ENCODE assay signal across 12 cellular contexts in the genomic region with DNA sequence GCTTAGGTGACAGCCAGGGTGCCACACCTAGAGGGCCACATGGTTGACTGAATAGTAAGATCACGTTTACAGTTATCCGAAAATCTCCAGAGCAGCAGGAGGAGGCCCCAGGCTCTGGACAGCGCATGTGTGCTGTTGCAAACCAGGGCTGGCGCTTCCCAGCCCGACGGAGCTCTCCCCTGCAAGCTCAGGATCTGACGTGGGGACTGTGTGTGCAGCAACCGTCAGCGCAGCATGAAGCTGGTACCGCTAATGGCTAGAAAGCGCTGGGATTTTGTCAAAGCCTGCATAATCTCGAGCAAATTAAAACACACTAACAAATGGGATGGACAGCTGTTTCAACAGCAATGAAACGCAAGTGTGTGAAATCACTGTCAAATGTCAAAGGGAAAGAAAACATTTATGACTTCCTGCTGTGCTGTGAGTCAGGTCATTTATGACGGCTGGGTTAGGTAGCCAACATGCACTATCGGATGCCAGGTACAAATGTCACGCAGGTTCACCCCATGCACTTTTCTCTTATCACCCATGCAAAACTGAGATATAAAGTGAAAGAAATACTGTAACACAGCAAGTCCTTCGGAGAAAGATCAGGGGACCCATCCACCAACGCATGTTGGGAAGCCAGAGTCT. TPM values are rescaled to one million over a fixed set of nuclear protein-coding genes. Genes with fewer than 3 reads are reported as not detected.
A peak's percentile ranks its signal among the peaks of the same experiment; 100 is the strongest.
DNase-seq lines count a peak whose midpoint lies in the region; ATAC-seq lines count a peak whose summit lies in the region.
"Had no signal": no experiment of that assay in that cellular context is flagged by ENCODE, and none has a peak within 500 bp of the region (broad histone marks: within the 10 kb centered on the region; RNA-seq: fewer than 3 reads in every experiment).

No MANE protein-coding gene starts in this region.

- no peak overlapping the region for H3K14ac ChIP-seq in neuronal stem cell (ENCODE audit: low read length)

- ATAC-seq in HG03097 (IDR thresholded peaks at IDR 0.05; ENCODE audit: low FRiP score, unreplicated experiment) (no peak), GM18867 (IDR thresholded peaks at IDR 0.05; ENCODE audit: unreplicated experiment) (no peak)

- WGBS in neuronal stem cell (ENCODE audit: extremely low coverage in 2 of 2, insufficient read length in 2 of 2, insufficient replicate concordance in 1 of 2), 2 donors = no CpG with 5 or more reads among the region's 18 CpGs

- peak; percentile 71 for DNase-seq in G401 (ENCODE audit: low spot score)
- peak; percentile 47 for DNase-seq in NCI-H748 treated with DMSO at 0.1 percent for 48 hours (lab: John Stamatoyannopoulos, UW)
- DNase-seq in dermis blood vessel endothelial cell = peak; percentile 52
- no peak for DNase-seq in neuronal stem cell (ENCODE audit: low spot score)
- DNase-seq in NCI-H2107 (lab: John Stamatoyannopoulos, UW) = no peak
- DNase-seq in AG08395 (ENCODE audit: low spot score) = no peak
- DNase-seq: foreskin melanocyte, GF-D8, occipital lobe, SW 1271 had no signal

- no peak overlapping the region for H2BK120ac ChIP-seq in neuronal stem cell (ENCODE audit: low read depth, low read length)

- no peak overlapping the region for H3K27ac ChIP-seq in neuronal stem cell (replicated peaks; ENCODE audit: low read length)

- no peak overlapping the region for H4K91ac ChIP-seq in neuronal stem cell (ENCODE audit: low read depth, low read length, poor library complexity)

- H3K36me3 ChIP-seq in neuronal stem cell (replicated peaks in 1 of 2; ENCODE audit: control insufficient read depth in 2 of 2, insufficient read depth in 2 of 2, low read length in 2 of 2) = peaks cover 55 to 96% of the 10 kb centered on the region in 2 donors

- H3K4ac ChIP-seq in neuronal stem cell (ENCODE audit: low read length) = no peak overlapping the region

- no peaks in the 10 kb centered on the region for H3K9me3 ChIP-seq in neuronal stem cell (replicated peaks in 1 of 2; ENCODE audit: control insufficient read depth in 2 of 2, insufficient read depth in 1 of 2, low read depth in 1 of 2, low read length in 2 of 2)

- peaks cover 0 to 1% (median 0%) of the 10 kb centered on the region in 3 experiments for H3K27me3 ChIP-seq in neuronal stem cell (ENCODE audit: control insufficient read depth in 3 of 3, insufficient read depth in 3 of 3, low read depth in 1 of 3, low read length in 3 of 3)

- no peak overlapping the region for H3K4me2 ChIP-seq in neuronal stem cell (ENCODE audit: insufficient read depth, low read length, poor library complexity, severe bottlenecking)

- no peak overlapping the region for H2BK15ac ChIP-seq in neuronal stem cell (ENCODE audit: low read length)

- H3K4me1 ChIP-seq in neuronal stem cell (ENCODE audit: control insufficient read depth in 2 of 2, insufficient read depth in 1 of 2, low read depth in 1 of 2, low read length in 2 of 2) = no peaks in the 10 kb centered on the region

- in situ Hi-C loops in G401 (cut with HindIII; ENCODE audit: low sequenced_read_pairs) = no loop called here

- no peak overlapping the region for H2BK12ac ChIP-seq in neuronal stem cell (ENCODE audit: low read length)

- H2AK5ac ChIP-seq in neuronal stem cell (ENCODE audit: low read depth, low read length) = no peak overlapping the region

- no peak overlapping the region for H2BK5ac ChIP-seq in neuronal stem cell (ENCODE audit: low read length)

- peaks cover 40% of the 10 kb centered on the region for H3K79me1 ChIP-seq in neuronal stem cell (ENCODE audit: low read depth, low read length)

- peak overlapping the region in 1 of 2 donors; percentile 32 for H3K4me3 ChIP-seq in neuronal stem cell (ENCODE audit: low read length in 2 of 2)

- H3K18ac ChIP-seq in neuronal stem cell (ENCODE audit: low read length) = no peak overlapping the region

- no peak overlapping the region for H2AFZ ChIP-seq in neuronal stem cell (ENCODE audit: low read length)

- H3K9ac ChIP-seq in neuronal stem cell (ENCODE audit: low read depth, low read length, poor library complexity) = no peak overlapping the region

- peak overlapping the region; percentile 40 for H3K23ac ChIP-seq in neuronal stem cell (ENCODE audit: low read depth, low read length, poor library complexity)

- no peak overlapping the region for H4K8ac ChIP-seq in neuronal stem cell (ENCODE audit: low read depth, low read length)

RNA-seq across cellular contexts. Expression of gene SURF4, which starts 7.5 kb away (rescaled TPM):
- 333 and 361 TPM in 2 replicates for total RNA-seq in G401 (2014; rRNA removed; shearing (Covaris generic))
- total RNA-seq in dermis blood vessel endothelial cell = 370 and 397 TPM in 2 replicates
- polyA plus RNA-seq in neuronal stem cell (2013, experiment 1 of 2) = 107 TPM
- 106 TPM for polyA plus RNA-seq in neuronal stem cell (2013, experiment 2 of 2)

RNA-seq across cellular contexts. Expression of gene STKLD1, which starts 7.8 kb away (rescaled TPM):
- total RNA-seq in G401 (2014; rRNA removed; shearing (Covaris generic)) = 0.37 and 1.1 TPM in 2 replicates
- 0.47 and 1.2 TPM in 2 replicates for total RNA-seq in dermis blood vessel endothelial cell
- 1.9 TPM for polyA plus RNA-seq in neuronal stem cell (2013, experiment 1 of 2)
- polyA plus RNA-seq in neuronal stem cell (2013, experiment 2 of 2) = 1.6 TPM

RNA-seq across cellular contexts. Expression of gene SURF2, which starts 12.0 kb away (rescaled TPM):
- 32.3 and 47.5 TPM in 2 replicates for total RNA-seq in G401 (2014; rRNA removed; shearing (Covaris generic))
- total RNA-seq in dermis blood vessel endothelial cell = 11.2 and 11.7 TPM in 2 replicates
- polyA plus RNA-seq in neuronal stem cell (2013, experiment 1 of 2) = 22.0 TPM
- polyA plus RNA-seq in neuronal stem cell (2013, experiment 2 of 2) = 22.0 TPM

RNA-seq across cellular contexts. Expression of gene SURF1, which starts 12.1 kb away (rescaled TPM):
- total RNA-seq in G401 (2014; rRNA removed; shearing (Covaris generic)) = 33.8 and 51.7 TPM in 2 replicates
- total RNA-seq in dermis blood vessel endothelial cell = 15.3 and 31.1 TPM in 2 replicates
- 34.2 TPM for polyA plus RNA-seq in neuronal stem cell (2013, experiment 1 of 2)
- 33.7 TPM for polyA plus RNA-seq in neuronal stem cell (2013, experiment 2 of 2)

RNA-seq across cellular contexts. Expression of gene RPL7A, which starts 20.3 kb away (rescaled TPM):
- total RNA-seq in G401 (2014; rRNA removed; shearing (Covaris generic)) = 3,218 and 3,629 TPM in 2 replicates
- 1,936 and 2,833 TPM in 2 replicates for total RNA-seq in dermis blood vessel endothelial cell
- 3,338 TPM for polyA plus RNA-seq in neuronal stem cell (2013, experiment 1 of 2)
- polyA plus RNA-seq in neuronal stem cell (2013, experiment 2 of 2) = 3,301 TPM

Comparison
In these comparisons a context has a peak if more than half of its experiments do, and no peak if none do; other contexts are left out.
1. DNase-seq: peak in G401 (single experiment), NCI-H748 treated with DMSO at 0.1 percent for 48 hours (single experiment) and dermis blood vessel endothelial cell (single experiment); none in neuronal stem cell (single experiment), NCI-H2107 (single experiment) and AG08395 (single experiment).